Comparison of ENCODE assay signal across 8 cellular contexts in the genomic region with DNA sequence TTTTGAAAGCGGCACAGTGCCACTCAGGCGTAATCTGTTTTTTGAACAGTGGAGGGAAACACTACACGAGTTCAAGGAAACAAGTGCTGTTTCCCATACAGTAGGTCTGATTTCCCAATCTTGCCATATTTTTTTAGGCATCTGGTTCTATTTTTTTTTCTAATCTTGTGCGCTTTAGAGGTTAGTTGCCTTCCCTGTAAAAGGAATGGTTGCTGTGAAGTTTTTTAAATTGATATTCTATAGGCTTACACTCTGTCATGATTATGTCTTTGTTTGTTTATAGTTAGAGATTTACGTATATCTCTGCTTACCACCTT. TPM values are rescaled to one million over a fixed set of nuclear protein-coding genes. Genes with fewer than 3 reads are reported as not detected.
A peak's percentile ranks its signal among the peaks of the same experiment; 100 is the strongest.
DNase-seq lines count a peak whose midpoint lies in the region; ATAC-seq and TF ChIP-seq lines count a peak whose summit lies in the region.

No MANE protein-coding gene starts in this region.

- WGBS in GM23248 (ENCODE audit: low coverage in 1 of 2, low lambda C conversion rate in 2 of 2, missing lambda C conversion rate in 2 of 2), 2 experiments: 1 to 3% methylated on average over 5 of the region's 5 CpGs

- H3K4me1 ChIP-seq in GM23248 (ENCODE audit: insufficient read depth) (peaks cover 16% of the 10 kb centered on the region), skeletal muscle satellite cell (ENCODE audit: control insufficient read depth, insufficient read depth, low read length) (peaks cover 22% of the 10 kb centered on the region)

- H4K20me1 ChIP-seq in GM23248 (ENCODE audit: insufficient read depth): no peaks in the 10 kb centered on the region

- peak overlapping the region; percentile 98 for H3K4me3 ChIP-seq in GM23248
- H3K4me3 ChIP-seq in WI38 (ENCODE audit: low read depth, low read length): peak overlapping the region; percentile 80
- peak overlapping the region; percentile 86 for H3K4me3 ChIP-seq in skeletal muscle satellite cell (ENCODE audit: low read length)

- no peaks in the 10 kb centered on the region for H3K36me3 Mint-ChIP-seq in glutamatergic neuron (ENCODE audit: unreplicated experiment)

- DNase-seq in GM23248 (no peak), glutamatergic neuron (no peak), GM13977 (ENCODE audit: low spot score) (no peak)

- no peak for ATAC-seq in GM21381 (IDR thresholded peaks at IDR 0.05; ENCODE audit: unreplicated experiment)
- ATAC-seq in GM21367 (IDR thresholded peaks at IDR 0.05; ENCODE audit: unreplicated experiment): no peak
- no peak for ATAC-seq in GM21576 (IDR thresholded peaks at IDR 0.05; ENCODE audit: unreplicated experiment)

- peaks cover 11% of the 10 kb centered on the region for H3K9me3 Mint-ChIP-seq in glutamatergic neuron (ENCODE audit: unreplicated experiment)

- H3K9me3 ChIP-seq in GM23248 (ENCODE audit: low read depth): no peaks in the 10 kb centered on the region
- no peaks in the 10 kb centered on the region for H3K9me3 ChIP-seq in skeletal muscle satellite cell (replicated peaks; ENCODE audit: low read length)

- peaks cover 8% of the 10 kb centered on the region for H3K4me1 Mint-ChIP-seq in glutamatergic neuron (ENCODE audit: low read depth, unreplicated experiment)

- H3K9ac ChIP-seq in GM23248 (peak overlapping the region; percentile 85), skeletal muscle satellite cell (ENCODE audit: low read depth, low read length) (peak overlapping the region; percentile 93)

- peaks cover 55% of the 10 kb centered on the region for H3K79me2 ChIP-seq in GM23248 (ENCODE audit: insufficient read depth)

- peak overlapping the region; percentile 97 for H3K4me3 Mint-ChIP-seq in glutamatergic neuron (ENCODE audit: unreplicated experiment)

- H3K36me3 ChIP-seq in GM23248 (ENCODE audit: low read depth): no peaks in the 10 kb centered on the region
- no peaks in the 10 kb centered on the region for H3K36me3 ChIP-seq in skeletal muscle satellite cell (ENCODE audit: insufficient read depth, low read length)

- peak overlapping the region; percentile 100 for H2AFZ ChIP-seq in GM23248

- H3K9me2 ChIP-seq in GM23248 (ENCODE audit: insufficient read depth): no peaks in the 10 kb centered on the region

- in situ Hi-C loops in GM23248 (cut with MboI): no loop called here
- in situ Hi-C loops in GM13977 (cut with MboI; ENCODE audit: low pct_unique_long_range_greater_than_20kb, low sequenced_read_pairs, unreplicated experiment): no loop called here

- peaks cover 12% of the 10 kb centered on the region for H3F3A ChIP-seq in GM23248 (ENCODE audit: insufficient read depth)

- peak overlapping the region; percentile 81 for H3K27ac ChIP-seq in GM23248

- H3K27me3 ChIP-seq in GM23248 (replicated peaks; ENCODE audit: insufficient read depth) (no peaks in the 10 kb centered on the region), skeletal muscle satellite cell (ENCODE audit: control insufficient read depth, insufficient read depth, low read length) (no peaks in the 10 kb centered on the region)

- peak overlapping the region; percentile 75 for H3K27ac Mint-ChIP-seq in glutamatergic neuron (ENCODE audit: unreplicated experiment)

- TF ChIP-seq CTCF in WI38 (IDR thresholded peaks at IDR 0.05; ENCODE audit: low read depth, low read length) (no peak), glutamatergic neuron (IDR thresholded peaks at IDR 0.05; ENCODE audit: partially characterized antibody, unreplicated experiment) (no peak), GM13977 (IDR thresholded peaks at IDR 0.05; ENCODE audit: extremely low read depth, insufficient read depth, missing control alignments) (no peak)

- H3K4me2 ChIP-seq in GM23248 (ENCODE audit: unreplicated experiment): peak overlapping the region; percentile 89
- H3K4me2 ChIP-seq in skeletal muscle satellite cell (ENCODE audit: low read length): peak overlapping the region; percentile 95

- peaks cover 9% of the 10 kb centered on the region for H3K27me3 Mint-ChIP-seq in glutamatergic neuron (ENCODE audit: unreplicated experiment)

RNA-seq across cellular contexts. Expression of a gene that starts 1.2 kb away (rescaled TPM):
- 30.3 and 37.3 TPM in 2 replicates for total RNA-seq in GM23248 (2014; rRNA removed; shearing (Covaris generic))
- 38.2 and 39.1 TPM in 2 replicates for polyA plus RNA-seq in GM23248 (2016; fragmentation: Nextera tagmentation; extraction: Ambion mirVana)
- total RNA-seq in glutamatergic neuron (ENCODE audit: unreplicated experiment): 139 TPM
- 36.8 and 40.4 TPM in 2 replicates for total RNA-seq in skeletal muscle satellite cell (2012; rRNA removed)

RNA-seq across cellular contexts. Expression of a gene that starts 34.4 kb away (rescaled TPM):
- 76.3 and 86.9 TPM in 2 replicates for total RNA-seq in GM23248 (2014; rRNA removed; shearing (Covaris generic))
- polyA plus RNA-seq in GM23248 (2016; fragmentation: Nextera tagmentation; extraction: Ambion mirVana): 106 and 108 TPM in 2 replicates
- 182 TPM for total RNA-seq in glutamatergic neuron (ENCODE audit: unreplicated experiment)
- 131 and 139 TPM in 2 replicates for total RNA-seq in skeletal muscle satellite cell (2012; rRNA removed)

RNA-seq across cellular contexts. Expression of a gene that starts 38.8 kb away (rescaled TPM):
- 0.76 and 1.4 TPM in 2 replicates for total RNA-seq in GM23248 (2014; rRNA removed; shearing (Covaris generic))
- 0.25 TPM in 1 of 2 replicates, not detected in the other for polyA plus RNA-seq in GM23248 (2016; fragmentation: Nextera tagmentation; extraction: Ambion mirVana)
- total RNA-seq in glutamatergic neuron (ENCODE audit: unreplicated experiment): 3.8 TPM
- total RNA-seq in skeletal muscle satellite cell (2012; rRNA removed): 0.87 and 1.0 TPM in 2 replicates
